ENCODE assay signal across 12 cellular contexts in the genomic region with DNA sequence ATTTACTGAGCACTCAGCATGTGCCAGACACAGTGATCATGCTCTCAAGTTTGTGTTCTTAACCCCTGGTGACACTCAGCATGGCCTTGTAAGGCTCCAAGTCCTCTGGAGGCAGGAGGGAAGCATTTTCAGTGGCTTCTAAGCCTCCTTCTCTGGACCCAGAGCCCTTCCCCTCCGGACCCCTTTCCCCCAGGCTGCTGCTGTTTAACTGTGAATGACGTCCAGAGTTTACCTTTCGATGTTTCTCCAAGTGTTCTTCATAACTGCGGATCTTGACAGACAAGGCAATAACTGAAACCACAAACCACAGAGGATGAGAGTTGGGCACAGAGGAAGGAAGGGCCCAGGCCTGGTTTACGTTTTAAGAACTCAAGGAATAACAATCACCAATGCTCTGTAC. TPM values are rescaled to one million over a fixed set of nuclear protein-coding genes. Genes with fewer than 3 reads are reported as not detected.
DNase-seq lines count a peak whose midpoint lies in the region; ATAC-seq and TF ChIP-seq lines count a peak whose summit lies in the region.
"Had no signal": no experiment of that assay in that cellular context is flagged by ENCODE, and none has a peak within 500 bp of the region (broad histone marks: within the 10 kb centered on the region; RNA-seq: fewer than 3 reads in every experiment).

No MANE protein-coding gene starts in this region.

- peak; percentile 41 for DNase-seq in SIG-M5 treated with dmso at 0.1 percent for 504 hours (lab: John Stamatoyannopoulos, UW; ENCODE audit: unreplicated experiment)
- no peak for DNase-seq in SIG-M5 (lab: John Stamatoyannopoulos, UW)
- peak; percentile 26 for DNase-seq in T-helper 2 cell treated with Interferon-gamma antibody and Interleukin-4, amounts not matched to agents 5 μg/mL and 100 μg/mL, for 36 hours (ENCODE audit: low spot score)
- peak in 6 of 9 donors; percentile 45 to 55 (median 50) for DNase-seq in naive thymus-derived CD4-positive, alpha-beta T cell
- DNase-seq in osteoblast (ENCODE audit: insufficient read length, low spot score, missing footprints) = no peak
- DNase-seq in GM20000 (ENCODE audit: low spot score) = no peak
- DNase-seq: activated CD4-positive, alpha-beta T cell treated with anti-CD3 and anti-CD28 coated beads, Interleukin-2, amount 50 U/mL, for 48 hours; HFFc6; NCI-H1694 had no signal

- intact Hi-C loops in naive thymus-derived CD4-positive, alpha-beta T cell (cut with micrococcal nuclease) = no loop called here

- peaks cover 77% of the 10 kb centered on the region for H3K36me3 Mint-ChIP-seq in T-helper 2 cell treated with Interferon-gamma antibody and Interleukin-4, amounts not matched to agents 5 μg/mL and 100 μg/mL, for 36 hours (ENCODE audit: low read depth)
- H3K36me3 Mint-ChIP-seq in naive thymus-derived CD4-positive, alpha-beta T cell = peaks cover 11 to 48% (median 33%) of the 10 kb centered on the region in 5 donors

- no peaks in the 10 kb centered on the region for H3K9me3 Mint-ChIP-seq in T-helper 2 cell treated with Interferon-gamma antibody and Interleukin-4, amounts not matched to agents 5 μg/mL and 100 μg/mL, for 36 hours
- H3K9me3 Mint-ChIP-seq in naive thymus-derived CD4-positive, alpha-beta T cell = no peaks in the 10 kb centered on the region
- H3K9me3 Mint-ChIP-seq: HFFc6 had no signal

- ATAC-seq in naive thymus-derived CD4-positive, alpha-beta T cell = peak; percentile 76

- no peak overlapping the region for H3K4me3 ChIP-seq in naive thymus-derived CD4-positive, alpha-beta T cell (ENCODE audit: low read length)
- no peak overlapping the region for H3K4me3 ChIP-seq in osteoblast (ENCODE audit: insufficient read depth, low read length)
- H3K4me3 ChIP-seq: right atrium auricular region had no signal

- H3K4me1 Mint-ChIP-seq in T-helper 2 cell treated with Interferon-gamma antibody and Interleukin-4, amounts not matched to agents 5 μg/mL and 100 μg/mL, for 36 hours (ENCODE audit: low read depth) = peaks cover 56% of the 10 kb centered on the region
- peaks cover 20 to 58% (median 45%) of the 10 kb centered on the region in 7 donors for H3K4me1 Mint-ChIP-seq in naive thymus-derived CD4-positive, alpha-beta T cell

- no peaks in the 10 kb centered on the region for H4K20me1 ChIP-seq in osteoblast (ENCODE audit: insufficient read depth, low read length)

- H3K27ac Mint-ChIP-seq in T-helper 2 cell treated with Interferon-gamma antibody and Interleukin-4, amounts not matched to agents 5 μg/mL and 100 μg/mL, for 36 hours = peak overlapping the region; percentile 91
- H3K27ac Mint-ChIP-seq in naive thymus-derived CD4-positive, alpha-beta T cell = peak overlapping the region; percentile 58 to 97 (median 86)
- H3K27ac Mint-ChIP-seq: HFFc6 had no signal

- no peak overlapping the region for H2AFZ ChIP-seq in osteoblast (ENCODE audit: low read length)

- no peak overlapping the region for H3K4me2 ChIP-seq in osteoblast (ENCODE audit: insufficient read depth, low read length)

- no peaks in the 10 kb centered on the region for H3K9me3 ChIP-seq in naive thymus-derived CD4-positive, alpha-beta T cell (ENCODE audit: control insufficient read depth in 2 of 3, low read length in 3 of 3)
- H3K9me3 ChIP-seq in osteoblast (ENCODE audit: low read depth, low read length) = no peaks in the 10 kb centered on the region
- H3K9me3 ChIP-seq: right atrium auricular region had no signal

- CTCF ChIA-PET in naive thymus-derived CD4-positive, alpha-beta T cell (lab: Charles Lee) = no interaction called here

- H3K27me3 ChIP-seq in naive thymus-derived CD4-positive, alpha-beta T cell (ENCODE audit: control insufficient read depth in 2 of 2, insufficient read depth in 2 of 2, low read length in 2 of 2) = no peaks in the 10 kb centered on the region
- no peaks in the 10 kb centered on the region for H3K27me3 ChIP-seq in osteoblast (ENCODE audit: insufficient read depth, low read length)
- H3K27me3 ChIP-seq: right atrium auricular region had no signal

- peak overlapping the region; percentile 85 for H3K4me3 Mint-ChIP-seq in T-helper 2 cell treated with Interferon-gamma antibody and Interleukin-4, amounts not matched to agents 5 μg/mL and 100 μg/mL, for 36 hours
- peak overlapping the region; percentile 37 to 88 (median 80) for H3K4me3 Mint-ChIP-seq in naive thymus-derived CD4-positive, alpha-beta T cell
- H3K4me3 Mint-ChIP-seq: HFFc6 had no signal

- POLR2A ChIA-PET in naive thymus-derived CD4-positive, alpha-beta T cell (lab: Charles Lee) = no interaction called here

- H3K36me3 ChIP-seq in naive thymus-derived CD4-positive, alpha-beta T cell (ENCODE audit: control insufficient read depth in 2 of 3, insufficient read depth in 3 of 3, low read length in 3 of 3) = peaks cover 7 to 66% (median 18%) of the 10 kb centered on the region in 3 experiments
- peaks cover 55% of the 10 kb centered on the region for H3K36me3 ChIP-seq in osteoblast (ENCODE audit: insufficient read depth, low read length)

- peaks cover 0 to 23% of the 10 kb centered on the region in 2 donors for H3K4me1 ChIP-seq in naive thymus-derived CD4-positive, alpha-beta T cell (ENCODE audit: control insufficient read depth in 2 of 2, insufficient read depth in 2 of 2, low read length in 2 of 2)
- no peaks in the 10 kb centered on the region for H3K4me1 ChIP-seq in osteoblast (ENCODE audit: insufficient read depth, low read length)

- H3K79me2 ChIP-seq in osteoblast (ENCODE audit: insufficient read depth, low read length) = peaks cover 5% of the 10 kb centered on the region

- H3K27me3 Mint-ChIP-seq in T-helper 2 cell treated with Interferon-gamma antibody and Interleukin-4, amounts not matched to agents 5 μg/mL and 100 μg/mL, for 36 hours (ENCODE audit: low read depth) = no peaks in the 10 kb centered on the region
- H3K27me3 Mint-ChIP-seq in naive thymus-derived CD4-positive, alpha-beta T cell = no peaks in the 10 kb centered on the region

- no peak for TF ChIP-seq CTCF in osteoblast (IDR thresholded peaks at IDR 0.05; ENCODE audit: extremely low read depth, low read depth, low read length)
- TF ChIP-seq CTCF in GM20000 (IDR thresholded peaks at IDR 0.05; ENCODE audit: extremely low read depth, missing control alignments) = no peak

- H3K27ac ChIP-seq in naive thymus-derived CD4-positive, alpha-beta T cell (ENCODE audit: low read depth, low read length) = peak overlapping the region; percentile 58
- no peak overlapping the region for H3K27ac ChIP-seq in osteoblast (ENCODE audit: low read depth, low read length)
- H3K27ac ChIP-seq: right atrium auricular region had no signal

RNA-seq across cellular contexts. Expression of a gene that starts 6.5 kb away (rescaled TPM):
- 10 to 100 TPM; 30.2 to 84.0 (median 36.3) TPM for total RNA-seq in naive thymus-derived CD4-positive, alpha-beta T cell
- polyA plus RNA-seq in naive thymus-derived CD4-positive, alpha-beta T cell = 10 to 100 TPM; 86.2 to 86.5 TPM
- total RNA-seq in osteoblast = 77.1 and 77.2 TPM in 2 replicates

RNA-seq across cellular contexts. Expression of a gene that starts 7.4 kb away (rescaled TPM):
- total RNA-seq in naive thymus-derived CD4-positive, alpha-beta T cell = 1 to 10 TPM in 2 of 5 experiments, under 1 TPM in 3; 0.65 to 2.0 (median 0.93) TPM
- polyA plus RNA-seq in naive thymus-derived CD4-positive, alpha-beta T cell = 1 to 10 TPM; 1.3 to 1.4 TPM
- 14.5 and 15.6 TPM in 2 replicates for total RNA-seq in osteoblast

RNA-seq across cellular contexts. Expression of a gene that starts 25.0 kb away (rescaled TPM):
- total RNA-seq in naive thymus-derived CD4-positive, alpha-beta T cell = 100 to 1,000 TPM in 1 of 5 experiments, 10 to 100 TPM in 1, 1 to 10 TPM in 2, under 1 TPM in 1; 0.80 to 182 (median 1.3) TPM
- under 1 TPM; 0.14 to 0.21 TPM for polyA plus RNA-seq in naive thymus-derived CD4-positive, alpha-beta T cell
- total RNA-seq in osteoblast = not detected in 2 replicates
- total RNA-seq: A172, G401, HFFc6 had no signal

RNA-seq across cellular contexts. Expression of a gene that starts 60.0 kb away (rescaled TPM):
- total RNA-seq in naive thymus-derived CD4-positive, alpha-beta T cell = 10 to 100 TPM; 21.9 to 49.7 (median 35.7) TPM
- 100 to 1,000 TPM; 106 to 144 TPM for polyA plus RNA-seq in naive thymus-derived CD4-positive, alpha-beta T cell
- total RNA-seq in osteoblast = 4.4 and 6.2 TPM in 2 replicates

Comparison
In these comparisons a context has a peak if more than half of its experiments do, and no peak if none do; other contexts are left out.
1. DNase-seq: peak in SIG-M5 treated with dmso at 0.1 percent for 504 hours (single experiment), T-helper 2 cell treated with Interferon-gamma antibody and Interleukin-4, amounts not matched to agents 5 μg/mL and 100 μg/mL, for 36 hours (single experiment) and naive thymus-derived CD4-positive, alpha-beta T cell (6 of 9); none in SIG-M5 (single experiment), osteoblast (single experiment) and GM20000 (single experiment).